In the genomic region with DNA sequence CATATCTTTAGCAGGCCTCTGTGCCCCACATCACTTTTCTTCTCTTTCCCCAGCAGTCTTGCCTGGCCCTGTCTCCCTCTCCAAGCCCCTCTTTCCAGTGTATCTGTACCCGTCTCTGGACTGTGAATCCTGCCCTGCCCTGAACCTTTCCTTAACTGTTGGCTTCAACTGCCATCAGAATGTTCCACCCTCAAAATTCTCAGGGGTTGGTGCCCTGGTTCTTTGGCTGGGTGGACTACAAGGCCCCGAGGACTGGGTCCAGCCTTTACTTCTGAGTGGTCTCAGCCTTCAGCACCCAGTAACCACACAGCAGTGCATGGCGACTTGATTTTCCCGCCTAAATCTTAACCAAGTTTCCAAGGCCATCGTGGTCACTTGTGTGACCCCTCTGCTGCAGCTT, we compare ENCODE assay signal across 17 cellular contexts.
DNase-seq lines count a peak whose midpoint lies in the region; ATAC-seq and TF ChIP-seq lines count a peak whose summit lies in the region.
"Had no signal": no experiment of that assay in that cellular context is flagged by ENCODE, and none has a peak within 500 bp of the region (broad histone marks: within the 10 kb centered on the region; RNA-seq: fewer than 3 reads in every experiment).

No MANE protein-coding gene starts in this region.

- intact Hi-C loops in cardiac septum (cut with DNase I) = no loop called here
- intact Hi-C loops in Right ventricle myocardium inferior (cut with DNase I) = no loop called here
- intact Hi-C loops in esophagus muscularis mucosa (cut with DNase I) = no loop called here
- intact Hi-C loops in vagina (cut with DNase I) = no loop called here

- ATAC-seq in Right ventricle myocardium inferior = no peak
- ATAC-seq in HG03432 (IDR thresholded peaks at IDR 0.05; ENCODE audit: unreplicated experiment) = no peak
- ATAC-seq: A549; CD8-positive, alpha-beta T cell had no signal

- H3K4me3 ChIP-seq in esophagus muscularis mucosa (no peak overlapping the region), vagina (no peak overlapping the region)
- H3K4me3 ChIP-seq: A549; BLaER1 treated with 17β-estradiol and CSF1 and Interleukin-3, amounts not matched to agents 10 nM and 100 nM had no signal

- no peak for TF ChIP-seq CTCF in esophagus muscularis mucosa (IDR thresholded peaks at IDR 0.05)
- TF ChIP-seq CTCF in vagina (IDR thresholded peaks at IDR 0.05) = no peak

- no peak for TF ChIP-seq EP300 in esophagus muscularis mucosa (IDR thresholded peaks at IDR 0.05)

- H3K9me3 ChIP-seq in esophagus muscularis mucosa (no peaks in the 10 kb centered on the region), vagina (no peaks in the 10 kb centered on the region)
- H3K9me3 ChIP-seq: A549, Caco-2 had no signal

- peak; percentile 68 for DNase-seq in cardiac septum (ENCODE audit: low spot score)
- no peak for DNase-seq in Right ventricle myocardium inferior (ENCODE audit: missing footprints)
- peak; percentile 66 for DNase-seq in esophagus muscularis mucosa (ENCODE audit: extremely low spot score)
- peak; percentile 28 for DNase-seq in ureter (ENCODE audit: low spot score)
- DNase-seq in vagina (ENCODE audit: extremely low spot score in 2 of 2) = no peak
- DNase-seq: AML-193; Caco-2; Calu3; CD4-positive, alpha-beta T cell; CD8-positive, alpha-beta T cell; DMS79 treated with DMSO at 0.1 percent for 48 hours; GF-D8 had no signal

- H3K36me3 ChIP-seq in esophagus muscularis mucosa (no peaks in the 10 kb centered on the region), vagina (no peaks in the 10 kb centered on the region)
- H3K36me3 ChIP-seq: BLaER1 treated with 17β-estradiol and CSF1 and Interleukin-3, amounts not matched to agents 10 nM and 100 nM had no signal

- H3K27me3 ChIP-seq in esophagus muscularis mucosa (no peaks in the 10 kb centered on the region), vagina (no peaks in the 10 kb centered on the region)
- H3K27me3 ChIP-seq: BLaER1 treated with 17β-estradiol and CSF1 and Interleukin-3, amounts not matched to agents 10 nM and 100 nM had no signal

- WGBS in esophagus muscularis mucosa = 91% methylated on average over 5 of the region's 5 CpGs

- no peak for TF ChIP-seq POLR2A in esophagus muscularis mucosa (IDR thresholded peaks at IDR 0.05; ENCODE audit: low read depth)
- TF ChIP-seq POLR2A in vagina (IDR thresholded peaks at IDR 0.05) = no peak

- H3K27ac ChIP-seq in esophagus muscularis mucosa (replicated peaks in 1 of 4) = no peak overlapping the region
- no peak overlapping the region for H3K27ac ChIP-seq in vagina
- H3K27ac ChIP-seq: 22Rv1; A549; BLaER1 treated with 17β-estradiol and CSF1 and Interleukin-3, amounts not matched to agents 10 nM and 100 nM; C4-2B had no signal

- H3K4me1 ChIP-seq in esophagus muscularis mucosa = no peaks in the 10 kb centered on the region
- H3K4me1 ChIP-seq in vagina = no peaks in the 10 kb centered on the region
- H3K4me1 ChIP-seq: A549, Caco-2 had no signal

Comparison
In these comparisons a context has a peak if more than half of its experiments do, and no peak if none do; other contexts are left out.
1. DNase-seq: peak in cardiac septum (single experiment), esophagus muscularis mucosa (single experiment) and ureter (single experiment); none in Right ventricle myocardium inferior (single experiment) and vagina (0 of 2).